In the genomic region with DNA sequence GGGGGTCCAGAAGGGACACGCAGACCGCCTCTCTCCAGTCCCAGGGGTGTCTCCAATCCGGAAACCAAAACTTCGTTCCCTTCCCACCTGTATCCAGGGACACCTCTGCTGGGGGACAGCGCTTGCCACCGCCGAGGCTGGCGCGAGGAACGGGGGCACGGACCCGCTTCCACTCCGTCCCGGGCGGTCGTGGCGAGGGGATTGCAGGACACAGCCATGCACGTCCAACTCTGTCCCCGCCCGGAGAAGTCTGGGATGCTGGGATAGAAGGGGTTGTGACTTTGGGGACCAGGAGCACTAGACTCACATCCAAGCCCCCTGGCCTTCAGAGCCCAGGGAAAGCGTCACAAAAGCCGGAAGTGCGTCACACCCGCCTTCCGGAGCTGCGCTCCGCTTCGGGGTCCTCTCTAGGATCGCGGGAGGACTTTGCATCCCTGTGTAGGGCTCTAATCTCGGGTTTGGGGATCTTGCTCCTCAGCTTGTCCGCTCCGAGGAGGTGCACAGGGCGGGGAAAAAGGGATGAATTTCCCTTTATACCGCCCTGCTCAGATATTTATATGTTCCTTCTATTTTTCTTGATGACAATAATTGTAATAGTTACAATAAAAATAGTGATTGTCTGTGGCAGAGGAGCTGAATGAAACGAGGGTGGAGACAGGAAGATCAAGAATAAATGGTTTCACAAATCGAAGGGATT, we compare ENCODE assay signal across 1 cellular context.
TF ChIP-seq lines count a peak whose summit lies in the region.

FAM200A (minus strand) TSS at position 348 of the 697 bp plus-strand sequence. CDS start 3,707 bp downstream, outside the sequence.

TF ChIP-seq in K562, 482 proteins besides CTCF, POLR2A, EP300 and RAD21 (continued from another document and continues in another):
- TF ChIP-seq, protein P1, sequence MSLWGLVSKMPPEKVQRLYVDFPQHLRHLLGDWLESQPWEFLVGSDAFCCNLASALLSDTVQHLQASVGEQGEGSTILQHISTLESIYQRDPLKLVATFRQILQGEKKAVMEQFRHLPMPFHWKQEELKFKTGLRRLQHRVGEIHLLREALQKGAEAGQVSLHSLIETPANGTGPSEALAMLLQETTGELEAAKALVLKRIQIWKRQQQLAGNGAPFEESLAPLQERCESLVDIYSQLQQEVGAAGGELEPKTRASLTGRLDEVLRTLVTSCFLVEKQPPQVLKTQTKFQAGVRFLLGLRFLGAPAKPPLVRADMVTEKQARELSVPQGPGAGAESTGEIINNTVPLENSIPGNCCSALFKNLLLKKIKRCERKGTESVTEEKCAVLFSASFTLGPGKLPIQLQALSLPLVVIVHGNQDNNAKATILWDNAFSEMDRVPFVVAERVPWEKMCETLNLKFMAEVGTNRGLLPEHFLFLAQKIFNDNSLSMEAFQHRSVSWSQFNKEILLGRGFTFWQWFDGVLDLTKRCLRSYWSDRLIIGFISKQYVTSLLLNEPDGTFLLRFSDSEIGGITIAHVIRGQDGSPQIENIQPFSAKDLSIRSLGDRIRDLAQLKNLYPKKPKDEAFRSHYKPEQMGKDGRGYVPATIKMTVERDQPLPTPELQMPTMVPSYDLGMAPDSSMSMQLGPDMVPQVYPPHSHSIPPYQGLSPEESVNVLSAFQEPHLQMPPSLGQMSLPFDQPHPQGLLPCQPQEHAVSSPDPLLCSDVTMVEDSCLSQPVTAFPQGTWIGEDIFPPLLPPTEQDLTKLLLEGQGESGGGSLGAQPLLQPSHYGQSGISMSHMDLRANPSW (CRISPR knock-in tag; IDR thresholded peaks at IDR 0.05), result no peak
- TF ChIP-seq RBM17 (IDR thresholded peaks at IDR 0.05; ENCODE audit: borderline replicate concordance, low read depth, low read length) (no peak), KDM1A (IDR thresholded peaks at IDR 0.05) (peak in 1 of 2 experiments; percentile 19; a peak in 1 of 4 replicates), ARID3A (IDR thresholded peaks at IDR 0.05; ENCODE audit: borderline replicate concordance, low read depth, low read length) (no peak), HMBOX1 (IDR thresholded peaks at IDR 0.05) (no peak), FOXK1 (CRISPR knock-in tag; IDR thresholded peaks at IDR 0.05; ENCODE audit: borderline replicate concordance) (no peak), HNRNPK (IDR thresholded peaks at IDR 0.05; ENCODE audit: low read depth, low read length, poor library complexity, severe bottlenecking) (no peak), DLX4 (CRISPR knock-in tag; IDR thresholded peaks at IDR 0.05) (no peak), CREB5 (CRISPR knock-in tag; IDR thresholded peaks at IDR 0.05) (no peak), ZNF586 (CRISPR knock-in tag; conservative IDR thresholded peaks at IDR 0.05) (no peak), THRA (IDR thresholded peaks at IDR 0.05) (no peak), BRF1 (IDR thresholded peaks at IDR 0.05; ENCODE audit: borderline replicate concordance, extremely low read depth, insufficient read length) (no peak), ZNF197 (CRISPR knock-in tag; IDR thresholded peaks at IDR 0.05; ENCODE audit: low read depth) (no peak), CSDE1 (IDR thresholded peaks at IDR 0.05) (peak in 1 of 2 experiments; percentile 77; a peak in 2 of 4 replicates), ZNF253 (CRISPR knock-in tag; conservative IDR thresholded peaks at IDR 0.05) (no peak), MEF2A (IDR thresholded peaks at IDR 0.05; ENCODE audit: control insufficient read depth, low read depth, low read length) (0 out of 2 replicates have a peak, but pooled peaks have one; percentile 37), EHMT2 (IDR thresholded peaks at IDR 0.05) (no peak), ZFPM2 (CRISPR knock-in tag; IDR thresholded peaks at IDR 0.05) (no peak), SIX5 (IDR thresholded peaks at IDR 0.05; ENCODE audit: borderline replicate concordance in 1 of 2, insufficient read depth in 1 of 2, low read depth in 1 of 2, low read length in 2 of 2) (peak; percentile 7 to 48; a peak in 2 of 4 replicates), ZNF140 (CRISPR knock-in tag; IDR thresholded peaks at IDR 0.05) (no peak), MCM2 (IDR thresholded peaks at IDR 0.05; ENCODE audit: low read depth) (no peak), E2F4 (CRISPR knock-in tag; IDR thresholded peaks at IDR 0.05; ENCODE audit: low read depth) (peak; percentile 61), BCL6 (CRISPR knock-in tag; IDR thresholded peaks at IDR 0.05) (no peak), U2AF1 (optimal IDR thresholded peaks at IDR 0.05; ENCODE audit: low read depth, low read length) (no peak), EZH2 (IDR thresholded peaks at IDR 0.05; ENCODE audit: borderline replicate concordance, low read depth, low read length) (no peak), FOXA3 (CRISPR knock-in tag; conservative IDR thresholded peaks at IDR 0.05 in 1 of 2, IDR thresholded peaks at IDR 0.05 in 1 of 2) (no peak), TBP (optimal IDR thresholded peaks at IDR 0.05; ENCODE audit: low read depth, low read length) (peak; percentile 69), ZKSCAN3 (CRISPR knock-in tag; IDR thresholded peaks at IDR 0.05) (no peak), ZBTB43 (CRISPR knock-in tag; IDR thresholded peaks at IDR 0.05) (no peak)
- TF ChIP-seq, protein P2, sequence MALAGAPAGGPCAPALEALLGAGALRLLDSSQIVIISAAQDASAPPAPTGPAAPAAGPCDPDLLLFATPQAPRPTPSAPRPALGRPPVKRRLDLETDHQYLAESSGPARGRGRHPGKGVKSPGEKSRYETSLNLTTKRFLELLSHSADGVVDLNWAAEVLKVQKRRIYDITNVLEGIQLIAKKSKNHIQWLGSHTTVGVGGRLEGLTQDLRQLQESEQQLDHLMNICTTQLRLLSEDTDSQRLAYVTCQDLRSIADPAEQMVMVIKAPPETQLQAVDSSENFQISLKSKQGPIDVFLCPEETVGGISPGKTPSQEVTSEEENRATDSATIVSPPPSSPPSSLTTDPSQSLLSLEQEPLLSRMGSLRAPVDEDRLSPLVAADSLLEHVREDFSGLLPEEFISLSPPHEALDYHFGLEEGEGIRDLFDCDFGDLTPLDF (CRISPR knock-in tag; IDR thresholded peaks at IDR 0.05), result no peak
- TF ChIP-seq, protein P3, sequence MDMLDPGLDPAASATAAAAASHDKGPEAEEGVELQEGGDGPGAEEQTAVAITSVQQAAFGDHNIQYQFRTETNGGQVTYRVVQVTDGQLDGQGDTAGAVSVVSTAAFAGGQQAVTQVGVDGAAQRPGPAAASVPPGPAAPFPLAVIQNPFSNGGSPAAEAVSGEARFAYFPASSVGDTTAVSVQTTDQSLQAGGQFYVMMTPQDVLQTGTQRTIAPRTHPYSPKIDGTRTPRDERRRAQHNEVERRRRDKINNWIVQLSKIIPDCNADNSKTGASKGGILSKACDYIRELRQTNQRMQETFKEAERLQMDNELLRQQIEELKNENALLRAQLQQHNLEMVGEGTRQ (CRISPR knock-in tag; IDR thresholded peaks at IDR 0.05), result no peak
- TF ChIP-seq, protein P4, sequence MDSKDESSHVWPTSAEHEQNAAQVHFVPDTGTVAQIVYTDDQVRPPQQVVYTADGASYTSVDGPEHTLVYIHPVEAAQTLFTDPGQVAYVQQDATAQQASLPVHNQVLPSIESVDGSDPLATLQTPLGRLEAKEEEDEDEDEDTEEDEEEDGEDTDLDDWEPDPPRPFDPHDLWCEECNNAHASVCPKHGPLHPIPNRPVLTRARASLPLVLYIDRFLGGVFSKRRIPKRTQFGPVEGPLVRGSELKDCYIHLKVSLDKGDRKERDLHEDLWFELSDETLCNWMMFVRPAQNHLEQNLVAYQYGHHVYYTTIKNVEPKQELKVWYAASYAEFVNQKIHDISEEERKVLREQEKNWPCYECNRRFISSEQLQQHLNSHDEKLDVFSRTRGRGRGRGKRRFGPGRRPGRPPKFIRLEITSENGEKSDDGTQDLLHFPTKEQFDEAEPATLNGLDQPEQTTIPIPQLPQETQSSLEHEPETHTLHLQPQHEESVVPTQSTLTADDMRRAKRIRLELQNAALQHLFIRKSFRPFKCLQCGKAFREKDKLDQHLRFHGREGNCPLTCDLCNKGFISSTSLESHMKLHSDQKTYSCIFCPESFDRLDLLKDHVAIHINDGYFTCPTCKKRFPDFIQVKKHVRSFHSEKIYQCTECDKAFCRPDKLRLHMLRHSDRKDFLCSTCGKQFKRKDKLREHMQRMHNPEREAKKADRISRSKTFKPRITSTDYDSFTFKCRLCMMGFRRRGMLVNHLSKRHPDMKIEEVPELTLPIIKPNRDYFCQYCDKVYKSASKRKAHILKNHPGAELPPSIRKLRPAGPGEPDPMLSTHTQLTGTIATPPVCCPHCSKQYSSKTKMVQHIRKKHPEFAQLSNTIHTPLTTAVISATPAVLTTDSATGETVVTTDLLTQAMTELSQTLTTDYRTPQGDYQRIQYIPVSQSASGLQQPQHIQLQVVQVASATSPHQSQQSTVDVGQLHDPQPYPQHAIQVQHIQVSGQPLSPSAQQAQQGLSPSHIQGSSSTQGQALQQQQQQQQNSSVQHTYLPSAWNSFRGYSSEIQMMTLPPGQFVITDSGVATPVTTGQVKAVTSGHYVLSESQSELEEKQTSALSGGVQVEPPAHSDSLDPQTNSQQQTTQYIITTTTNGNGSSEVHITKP (IDR thresholded peaks at IDR 0.05; ENCODE audit: partially characterized antibody), result no peak
- TF ChIP-seq, protein P5, sequence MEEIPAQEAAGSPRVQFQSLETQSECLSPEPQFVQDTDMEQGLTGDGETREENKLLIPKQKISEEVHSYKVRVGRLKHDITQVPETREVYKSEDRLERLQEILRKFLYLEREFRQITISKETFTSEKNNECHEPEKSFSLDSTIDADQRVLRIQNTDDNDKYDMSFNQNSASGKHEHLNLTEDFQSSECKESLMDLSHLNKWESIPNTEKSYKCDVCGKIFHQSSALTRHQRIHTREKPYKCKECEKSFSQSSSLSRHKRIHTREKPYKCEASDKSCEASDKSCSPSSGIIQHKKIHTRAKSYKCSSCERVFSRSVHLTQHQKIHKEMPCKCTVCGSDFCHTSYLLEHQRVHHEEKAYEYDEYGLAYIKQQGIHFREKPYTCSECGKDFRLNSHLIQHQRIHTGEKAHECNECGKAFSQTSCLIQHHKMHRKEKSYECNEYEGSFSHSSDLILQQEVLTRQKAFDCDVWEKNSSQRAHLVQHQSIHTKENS (CRISPR knock-in tag; IDR thresholded peaks at IDR 0.05), result no peak
